ENCODE assay signal across 16 cellular contexts in genomic region chr4:15542795-15543194, GRCh38.
"Had no signal": no experiment of that assay in that cellular context is flagged by ENCODE, and none has a peak within 500 bp of the region (broad histone marks: within the 10 kb centered on the region; RNA-seq: fewer than 3 reads in every experiment).

No MANE protein-coding gene starts in this region.

- H3K4me3 ChIP-seq: gastrocnemius medialis, mucosa of descending colon, right lobe of liver, suprapubic skin, tibial nerve had no signal

- H3K4me1 ChIP-seq: gastrocnemius medialis, suprapubic skin, tibial nerve had no signal

- H3K36me3 ChIP-seq: gastrocnemius medialis had no signal

- H3K9me3 ChIP-seq: gastrocnemius medialis, mucosa of descending colon, right lobe of liver, suprapubic skin, tibial nerve had no signal

- H3K27ac ChIP-seq: gastrocnemius medialis, right lobe of liver, suprapubic skin, tibial nerve had no signal

- DNase-seq: cortex of kidney; effector memory CD4-positive, alpha-beta T cell; gastrocnemius medialis; kidney; left colon; mammary epithelial cell; mucosa of descending colon; natural killer cell; right lobe of liver; stimulated activated CD4-positive, alpha-beta T cell treated with anti-CD3 and anti-CD28 coated beads, Interleukin-4, amount 100 ng/mL, for 1 hour; stimulated activated CD8-positive, alpha-beta memory T cell treated with anti-CD3 and anti-CD28 coated beads, Interleukin-4, amount 100 ng/mL, for 48 hours; stimulated activated naive CD8-positive, alpha-beta T cell treated with anti-CD3 and anti-CD28 coated beads, Interleukin-15, Interleukin-2, amounts not matched to agents 100 U/mL and 50 U/mL, for 24 hours had no signal

- ATAC-seq: esophagus mucosa; left colon; mucosa of descending colon; natural killer cell; stimulated activated effector memory CD8-positive, alpha-beta T cell treated with anti-CD3 and anti-CD28 coated beads, Interleukin-12 subunit alpha, Interleukin-12 subunit beta, amount 100 ng/mL, for 72 hours; stimulated activated naive CD8-positive, alpha-beta T cell treated with anti-CD3 and anti-CD28 coated beads, Interleukin-15, Interleukin-2, amounts not matched to agents 100 U/mL and 50 U/mL, for 24 hours had no signal

- H3K27me3 ChIP-seq: gastrocnemius medialis, right lobe of liver, suprapubic skin, tibial nerve had no signal
